In genomic region chr1:221045842-221046831, GRCh38 we compare ENCODE assay signal across 8 cellular contexts.
A peak's percentile ranks its signal among the peaks of the same experiment; 100 is the strongest.
DNase-seq lines count a peak whose midpoint lies in the region; ATAC-seq and TF ChIP-seq lines count a peak whose summit lies in the region.

No MANE protein-coding gene starts in this region.

- peak; percentile 35 for DNase-seq in AG08396 (ENCODE audit: low spot score)
- DNase-seq in T-helper 17 cell, result no peak
- DNase-seq in neural progenitor cell (ENCODE audit: low spot score), result no peak
- no peak for DNase-seq in NCI-H1105 (lab: John Stamatoyannopoulos, UW)
- no peak for DNase-seq in psoas muscle
- no peak for DNase-seq in NCI-H446 treated with DMSO at 0.1 percent for 48 hours (lab: John Stamatoyannopoulos, UW)

- H3F3A ChIP-seq in neural progenitor cell (ENCODE audit: low read depth), result no peaks in the 10 kb centered on the region

- TF ChIP-seq CTCF in neural progenitor cell (IDR thresholded peaks at IDR 0.05), result no peak
- no peak for TF ChIP-seq CTCF in psoas muscle (IDR thresholded peaks at IDR 0.05)

- no peak overlapping the region for H3K4me3 Mint-ChIP-seq in T-helper 17 cell
- H3K4me3 Mint-ChIP-seq in neural progenitor cell, result no peak overlapping the region

- H3K27ac ChIP-seq in neural progenitor cell, result no peak overlapping the region
- H3K27ac ChIP-seq in psoas muscle, result no peak overlapping the region

- no peak overlapping the region for H3K4me2 ChIP-seq in neural progenitor cell

- no peaks in the 10 kb centered on the region for H3K4me1 ChIP-seq in neural progenitor cell
- peaks cover 3% of the 10 kb centered on the region for H3K4me1 ChIP-seq in psoas muscle

- no peak overlapping the region for H3K4me3 ChIP-seq in neural progenitor cell
- no peak overlapping the region for H3K4me3 ChIP-seq in psoas muscle

- 76 to 82% (median 80%) methylated on average over 5 of the region's 5 CpGs for WGBS in psoas muscle, 3 donors

- H3K9ac ChIP-seq in neural progenitor cell, result no peak overlapping the region

- H2AFZ ChIP-seq in neural progenitor cell (replicated peaks), result peak overlapping the region; percentile 24

- ATAC-seq in GM19324 (IDR thresholded peaks at IDR 0.05; ENCODE audit: low FRiP score, unreplicated experiment) (peak; percentile 99), HG03108 (IDR thresholded peaks at IDR 0.05; ENCODE audit: unreplicated experiment) (peak; percentile 96), T-helper 17 cell (peak; percentile 67), psoas muscle (no peak)

- peaks cover 10% of the 10 kb centered on the region for H3K9me3 Mint-ChIP-seq in neural progenitor cell

- no peaks in the 10 kb centered on the region for H3K36me3 ChIP-seq in neural progenitor cell
- no peaks in the 10 kb centered on the region for H3K36me3 ChIP-seq in psoas muscle (ENCODE audit: insufficient read depth in 1 of 2, low read depth in 1 of 2)

- H3K79me2 ChIP-seq in neural progenitor cell (ENCODE audit: low read depth), result no peaks in the 10 kb centered on the region

- H3K9me3 ChIP-seq in T-helper 17 cell (ENCODE audit: control insufficient read depth, low read length, poor library complexity, severe bottlenecking) (no peaks in the 10 kb centered on the region), neural progenitor cell (ENCODE audit: low read depth) (no peaks in the 10 kb centered on the region), psoas muscle (no peaks in the 10 kb centered on the region)

- H4K20me1 ChIP-seq in neural progenitor cell (ENCODE audit: low read depth), result no peaks in the 10 kb centered on the region

- H3K36me3 Mint-ChIP-seq in T-helper 17 cell (ENCODE audit: low read depth) (no peaks in the 10 kb centered on the region), neural progenitor cell (no peaks in the 10 kb centered on the region)

- no peaks in the 10 kb centered on the region for H3K27me3 Mint-ChIP-seq in T-helper 17 cell
- H3K27me3 Mint-ChIP-seq in neural progenitor cell (ENCODE audit: insufficient read depth, low read depth), result no peaks in the 10 kb centered on the region

- no peak overlapping the region for H3K27ac Mint-ChIP-seq in T-helper 17 cell
- H3K27ac Mint-ChIP-seq in neural progenitor cell, result no peak overlapping the region

- no peaks in the 10 kb centered on the region for H3K27me3 ChIP-seq in neural progenitor cell
- no peaks in the 10 kb centered on the region for H3K27me3 ChIP-seq in psoas muscle (ENCODE audit: insufficient read depth in 3 of 3, low read length in 2 of 3)

- intact Hi-C loops in psoas muscle (cut with DNase I), result no loop called here

- H3K4me1 Mint-ChIP-seq in T-helper 17 cell (no peaks in the 10 kb centered on the region), neural progenitor cell (no peaks in the 10 kb centered on the region)

Comparison
In these comparisons a context has a peak if more than half of its experiments do, and no peak if none do; other contexts are left out.
1. ATAC-seq: peak in GM19324 (single experiment), HG03108 (single experiment) and T-helper 17 cell (single experiment); none in psoas muscle (0 of 4).